8 cellular contexts compared by ENCODE assay signal in the genomic region with DNA sequence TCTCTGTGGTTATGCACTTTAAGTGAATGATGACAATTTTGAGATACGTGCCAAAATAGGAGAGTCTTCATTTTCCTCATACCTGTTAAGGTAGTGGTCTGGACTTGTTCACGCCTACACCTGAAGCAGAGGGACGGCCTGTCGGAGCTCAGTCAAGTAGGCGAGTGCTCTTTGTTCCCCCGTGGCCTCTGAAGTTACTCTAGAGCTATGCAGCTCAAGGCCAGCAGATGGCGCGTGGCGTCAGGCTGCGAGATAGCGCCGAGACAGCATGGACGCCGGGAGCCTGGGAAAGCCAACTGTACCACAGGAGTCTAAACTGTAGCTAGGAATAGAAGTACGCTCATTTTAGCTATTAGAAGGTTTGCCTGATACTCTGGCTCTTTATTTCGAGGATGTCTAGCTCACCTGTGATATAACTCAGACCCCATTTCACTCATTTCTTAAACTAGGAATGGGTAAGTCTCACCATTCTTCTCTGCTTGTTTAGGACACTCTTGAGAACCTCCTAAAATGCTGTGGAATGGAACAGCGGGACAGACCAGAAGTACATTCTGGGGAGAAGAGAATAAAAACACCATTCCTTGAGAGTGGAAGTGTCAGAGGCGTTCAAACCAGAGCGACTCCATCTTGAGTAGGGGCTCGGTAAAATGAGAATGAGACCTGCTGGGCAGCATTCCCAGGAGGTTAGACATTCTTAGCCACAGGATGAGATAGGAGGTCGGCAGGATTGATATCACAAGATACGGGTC.
DNase-seq lines count a peak whose midpoint lies in the region; ATAC-seq and TF ChIP-seq lines count a peak whose summit lies in the region.

No MANE protein-coding gene starts in this region.

- no peaks in the 10 kb centered on the region for H3K9me3 ChIP-seq in lower lobe of right lung

- H3K4me3 ChIP-seq in lower lobe of right lung: no peak overlapping the region

- intact Hi-C loops in lower lobe of right lung (cut with DNase I): no loop called here

- H3K36me3 ChIP-seq in lower lobe of right lung: no peaks in the 10 kb centered on the region

- peak; percentile 55 to 70 for DNase-seq in AML-193 (lab: John Stamatoyannopoulos, UW)
- DNase-seq in NCI-H510A (lab: John Stamatoyannopoulos, UW): peak; percentile 49
- DNase-seq in activated CD4-positive, alpha-beta T cell treated with anti-CD3 and anti-CD28 coated beads, Interleukin-2, amount 50 U/mL, for 1 hour: peak; percentile 51
- DNase-seq in dermis microvascular lymphatic vessel endothelial cell (ENCODE audit: low read depth in 2 of 2): peak; percentile 57 to 79
- DNase-seq in lower lobe of right lung: peak; percentile 84
- peak; percentile 32 for DNase-seq in stimulated activated CD8-positive, alpha-beta memory T cell treated with anti-CD3 and anti-CD28 coated beads, Interleukin-15, amount 100 ng/mL, for 1 hour (ENCODE audit: low read depth)

- no peaks in the 10 kb centered on the region for H3K27me3 ChIP-seq in lower lobe of right lung (ENCODE audit: low read depth)

- no peaks in the 10 kb centered on the region for H3K4me1 ChIP-seq in lower lobe of right lung

- ATAC-seq in GM18870 (IDR thresholded peaks at IDR 0.05; ENCODE audit: unreplicated experiment) (peak; percentile 98), HG03097 (IDR thresholded peaks at IDR 0.05; ENCODE audit: low FRiP score, unreplicated experiment) (peak; percentile 89), lower lobe of right lung (peak; percentile 96 to 97)

- H3K27ac ChIP-seq in lower lobe of right lung: no peak overlapping the region

- TF ChIP-seq CTCF in lower lobe of right lung (IDR thresholded peaks at IDR 0.05): peak; percentile 93

Comparison
In these comparisons a context has a peak if more than half of its experiments do, and no peak if none do; other contexts are left out.
1. DNase-seq: peak in every context shown above with its lines; median percentile 84 in lower lobe of right lung; 68 in dermis microvascular lymphatic vessel endothelial cell; 62 in AML-193; 51 in activated CD4-positive, alpha-beta T cell treated with anti-CD3 and anti-CD28 coated beads, Interleukin-2, amount 50 U/mL, for 1 hour; 49 in NCI-H510A; 32 in stimulated activated CD8-positive, alpha-beta memory T cell treated with anti-CD3 and anti-CD28 coated beads, Interleukin-15, amount 100 ng/mL, for 1 hour.